ENCODE assay signal across 8 cellular contexts in genomic region chr1:220045356-220046051, GRCh38. TPM values are rescaled to one million over a fixed set of nuclear protein-coding genes. Genes with fewer than 3 reads are reported as not detected.
DNase-seq lines count a peak whose midpoint lies in the region; ATAC-seq and TF ChIP-seq lines count a peak whose summit lies in the region.

No MANE protein-coding gene starts in this region.

- no peaks in the 10 kb centered on the region for H3K9me2 ChIP-seq in neural cell (ENCODE audit: insufficient read depth, low read length)

- H3K27me3 Mint-ChIP-seq in Calu3 (ENCODE audit: unreplicated experiment) (no peaks in the 10 kb centered on the region), endothelial cell (ENCODE audit: unreplicated experiment) (no peaks in the 10 kb centered on the region)

- H3K9me3 Mint-ChIP-seq in Calu3 (ENCODE audit: low read depth, unreplicated experiment) (no peaks in the 10 kb centered on the region), endothelial cell (ENCODE audit: unreplicated experiment) (no peaks in the 10 kb centered on the region)

- H3K4me3 ChIP-seq in neural cell (ENCODE audit: low read length) = peak overlapping the region; percentile 79

- peak overlapping the region; percentile 97 for H3K4me3 Mint-ChIP-seq in Calu3 (ENCODE audit: low read depth, unreplicated experiment)
- peak overlapping the region; percentile 97 for H3K4me3 Mint-ChIP-seq in endothelial cell (ENCODE audit: unreplicated experiment)

- no peaks in the 10 kb centered on the region for H4K20me1 ChIP-seq in neural cell (ENCODE audit: insufficient read depth)

- H3K9ac ChIP-seq in neural cell (ENCODE audit: low read length) = peak overlapping the region; percentile 76

- no peaks in the 10 kb centered on the region for H3F3A ChIP-seq in neural cell (ENCODE audit: insufficient read depth, low read length, poor library complexity, severe bottlenecking)

- H3K4me1 Mint-ChIP-seq in Calu3 (ENCODE audit: low read depth, unreplicated experiment) (peaks cover 10% of the 10 kb centered on the region), endothelial cell (ENCODE audit: unreplicated experiment) (peaks cover 12% of the 10 kb centered on the region)

- H3K27ac Mint-ChIP-seq in Calu3 (ENCODE audit: unreplicated experiment) (peak overlapping the region; percentile 99), endothelial cell (ENCODE audit: unreplicated experiment) (peak overlapping the region; percentile 57)

- peaks cover 55% of the 10 kb centered on the region for H3K36me3 Mint-ChIP-seq in Calu3 (ENCODE audit: insufficient read depth, unreplicated experiment)
- H3K36me3 Mint-ChIP-seq in endothelial cell (ENCODE audit: low read depth, unreplicated experiment) = peaks cover 4% of the 10 kb centered on the region

- ATAC-seq in GM21825 (IDR thresholded peaks at IDR 0.05; ENCODE audit: unreplicated experiment) (peak; percentile 23), GM21447 (IDR thresholded peaks at IDR 0.05; ENCODE audit: unreplicated experiment) (no peak)

- no TSS peak for BruUV-seq in Calu3 (replicated peaks; lab: Mats Ljungman, UMichigan)

- no peak for TF ChIP-seq EP300 in neural cell (conservative IDR thresholded peaks at IDR 0.05; ENCODE audit: poor library complexity, severe bottlenecking)

- TF ChIP-seq CTCF in Calu3 (IDR thresholded peaks at IDR 0.05; ENCODE audit: unreplicated experiment) (no peak), endothelial cell (IDR thresholded peaks at IDR 0.05; ENCODE audit: unreplicated experiment) (no peak), neural cell (IDR thresholded peaks at IDR 0.05; ENCODE audit: poor library complexity, severe bottlenecking) (no peak)

- in situ Hi-C loops in SK-MEL-5 (cut with HindIII; ENCODE audit: low pct_unique_long_range_greater_than_20kb, low sequenced_read_pairs) = no loop called here

- peak overlapping the region; percentile 79 for H2AFZ ChIP-seq in neural cell (ENCODE audit: low read depth, low read length)

- H3K9me3 ChIP-seq in neural cell (ENCODE audit: low read length) = no peaks in the 10 kb centered on the region

- H3K4me2 ChIP-seq in neural cell (ENCODE audit: low read length) = peak overlapping the region; percentile 86

- CTCF ChIA-PET in Calu3 (lab: Charles Lee) = interaction anchor here (0.6 to 0.7 kb wide), 3 partner anchors 11 to 254 kb away, joined by 3 to 4 read pairs (median 3); no protein-coding TSS in a partner anchor

- no peak for TF ChIP-seq RAD21 in neural cell (conservative IDR thresholded peaks at IDR 0.05)

- peak; percentile 9 for DNase-seq in Calu3
- peak; percentile 24 for DNase-seq in SK-MEL-5 (ENCODE audit: low read depth, low spot score)
- no peak for DNase-seq in endothelial cell (ENCODE audit: low spot score)
- no peak for DNase-seq in NCI-H2196 treated with DMSO at 0.1 percent for 48 hours (lab: John Stamatoyannopoulos, UW; ENCODE audit: unreplicated experiment)
- DNase-seq in AML-193 (lab: John Stamatoyannopoulos, UW) = no peak

- intact Hi-C loops in Calu3 (cut with micrococcal nuclease; ENCODE audit: unreplicated experiment) = loop anchor here (5.0 kb wide), 1 partner anchor 442 kb away; no protein-coding TSS in a partner anchor

- peaks cover 23% of the 10 kb centered on the region for H3K79me2 ChIP-seq in neural cell (replicated peaks; ENCODE audit: insufficient read depth, low read length)

- no peaks in the 10 kb centered on the region for H3K27me3 ChIP-seq in neural cell (ENCODE audit: insufficient read depth, low read depth, low read length)

- H3K27ac ChIP-seq in neural cell (ENCODE audit: low read length) = peak overlapping the region; percentile 70

- H3K36me3 ChIP-seq in neural cell (ENCODE audit: insufficient read depth, low read length) = no peaks in the 10 kb centered on the region

TF ChIP-seq in neural cell, 6 proteins besides CTCF, POLR2A, EP300 and RAD21:
- no peak for TF ChIP-seq SMC3 (conservative IDR thresholded peaks at IDR 0.05; ENCODE audit: poor library complexity)
- no peak for TF ChIP-seq EZH2 (IDR thresholded peaks at IDR 0.05; ENCODE audit: borderline replicate concordance, insufficient read depth, low read length, poor library complexity, severe bottlenecking)
- TF ChIP-seq, protein P1, sequence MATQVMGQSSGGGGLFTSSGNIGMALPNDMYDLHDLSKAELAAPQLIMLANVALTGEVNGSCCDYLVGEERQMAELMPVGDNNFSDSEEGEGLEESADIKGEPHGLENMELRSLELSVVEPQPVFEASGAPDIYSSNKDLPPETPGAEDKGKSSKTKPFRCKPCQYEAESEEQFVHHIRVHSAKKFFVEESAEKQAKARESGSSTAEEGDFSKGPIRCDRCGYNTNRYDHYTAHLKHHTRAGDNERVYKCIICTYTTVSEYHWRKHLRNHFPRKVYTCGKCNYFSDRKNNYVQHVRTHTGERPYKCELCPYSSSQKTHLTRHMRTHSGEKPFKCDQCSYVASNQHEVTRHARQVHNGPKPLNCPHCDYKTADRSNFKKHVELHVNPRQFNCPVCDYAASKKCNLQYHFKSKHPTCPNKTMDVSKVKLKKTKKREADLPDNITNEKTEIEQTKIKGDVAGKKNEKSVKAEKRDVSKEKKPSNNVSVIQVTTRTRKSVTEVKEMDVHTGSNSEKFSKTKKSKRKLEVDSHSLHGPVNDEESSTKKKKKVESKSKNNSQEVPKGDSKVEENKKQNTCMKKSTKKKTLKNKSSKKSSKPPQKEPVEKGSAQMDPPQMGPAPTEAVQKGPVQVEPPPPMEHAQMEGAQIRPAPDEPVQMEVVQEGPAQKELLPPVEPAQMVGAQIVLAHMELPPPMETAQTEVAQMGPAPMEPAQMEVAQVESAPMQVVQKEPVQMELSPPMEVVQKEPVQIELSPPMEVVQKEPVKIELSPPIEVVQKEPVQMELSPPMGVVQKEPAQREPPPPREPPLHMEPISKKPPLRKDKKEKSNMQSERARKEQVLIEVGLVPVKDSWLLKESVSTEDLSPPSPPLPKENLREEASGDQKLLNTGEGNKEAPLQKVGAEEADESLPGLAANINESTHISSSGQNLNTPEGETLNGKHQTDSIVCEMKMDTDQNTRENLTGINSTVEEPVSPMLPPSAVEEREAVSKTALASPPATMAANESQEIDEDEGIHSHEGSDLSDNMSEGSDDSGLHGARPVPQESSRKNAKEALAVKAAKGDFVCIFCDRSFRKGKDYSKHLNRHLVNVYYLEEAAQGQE (IDR thresholded peaks at IDR 0.05; ENCODE audit: borderline replicate concordance) = no peak
- TF ChIP-seq MXI1 (conservative IDR thresholded peaks at IDR 0.05; ENCODE audit: poor library complexity, severe bottlenecking) = no peak
- no peak for TF ChIP-seq POLR2AphosphoS5 (IDR thresholded peaks at IDR 0.05)
- no peak for TF ChIP-seq TAF1 (IDR thresholded peaks at IDR 0.05; ENCODE audit: low read depth)
TF ChIP-seq in neural cell: peak in this region for 0.

RNA-seq across cellular contexts. Expression of gene EPRS1, which starts 0.8 kb away (rescaled TPM):
- total RNA-seq in Calu3 (2022) = 143 and 155 TPM in 2 replicates
- 145 and 153 TPM in 2 replicates for total RNA-seq in SK-MEL-5 (2014; rRNA removed; shearing (Covaris generic))
- polyA plus RNA-seq in SK-MEL-5 (2015; cell fraction: cytosol; rRNA removed) = 83.7 and 125 TPM in 2 replicates
- polyA plus RNA-seq in SK-MEL-5 (2015; cell fraction: nucleus; rRNA removed) = 79.6 and 87.1 TPM in 2 replicates
- total RNA-seq in endothelial cell (ENCODE audit: unreplicated experiment) = 80.9 TPM
- 51.6 and 63.4 TPM in 2 replicates for polyA plus RNA-seq in neural cell
- polyA minus RNA-seq in neural cell = 117 and 138 TPM in 2 replicates

RNA-seq across cellular contexts. Expression of gene BPNT1, which starts 44.1 kb away (rescaled TPM):
- 46.9 and 49.9 TPM in 2 replicates for total RNA-seq in Calu3 (2022)
- 30.1 and 33.4 TPM in 2 replicates for total RNA-seq in SK-MEL-5 (2014; rRNA removed; shearing (Covaris generic))
- 19.4 and 21.4 TPM in 2 replicates for polyA plus RNA-seq in SK-MEL-5 (2015; cell fraction: cytosol; rRNA removed)
- 8.5 and 25.6 TPM in 2 replicates for polyA plus RNA-seq in SK-MEL-5 (2015; cell fraction: nucleus; rRNA removed)
- total RNA-seq in endothelial cell (ENCODE audit: unreplicated experiment) = 17.5 TPM
- polyA plus RNA-seq in neural cell = 38.4 and 47.2 TPM in 2 replicates
- 36.8 and 38.5 TPM in 2 replicates for polyA minus RNA-seq in neural cell

RNA-seq across cellular contexts. Expression of gene IARS2, which starts 48.4 kb away (rescaled TPM):
- total RNA-seq in Calu3 (2022) (95.5 and 104 TPM in 2 replicates), endothelial cell (ENCODE audit: unreplicated experiment) (60.3 TPM)
- 157 and 158 TPM in 2 replicates for total RNA-seq in SK-MEL-5 (2014; rRNA removed; shearing (Covaris generic))
- 94.9 and 118 TPM in 2 replicates for polyA plus RNA-seq in SK-MEL-5 (2015; cell fraction: cytosol; rRNA removed)
- 27.6 and 47.7 TPM in 2 replicates for polyA plus RNA-seq in SK-MEL-5 (2015; cell fraction: nucleus; rRNA removed)
- polyA plus RNA-seq in neural cell = 58.8 and 59.2 TPM in 2 replicates
- 61.4 and 66.1 TPM in 2 replicates for polyA minus RNA-seq in neural cell

Comparison
In these comparisons a context has a peak if more than half of its experiments do, and no peak if none do; other contexts are left out.
1. DNase-seq: peak in Calu3 (single experiment) and SK-MEL-5 (single experiment); none in endothelial cell (single experiment), NCI-H2196 treated with DMSO at 0.1 percent for 48 hours (single experiment) and AML-193 (0 of 2).